In the genomic region with DNA sequence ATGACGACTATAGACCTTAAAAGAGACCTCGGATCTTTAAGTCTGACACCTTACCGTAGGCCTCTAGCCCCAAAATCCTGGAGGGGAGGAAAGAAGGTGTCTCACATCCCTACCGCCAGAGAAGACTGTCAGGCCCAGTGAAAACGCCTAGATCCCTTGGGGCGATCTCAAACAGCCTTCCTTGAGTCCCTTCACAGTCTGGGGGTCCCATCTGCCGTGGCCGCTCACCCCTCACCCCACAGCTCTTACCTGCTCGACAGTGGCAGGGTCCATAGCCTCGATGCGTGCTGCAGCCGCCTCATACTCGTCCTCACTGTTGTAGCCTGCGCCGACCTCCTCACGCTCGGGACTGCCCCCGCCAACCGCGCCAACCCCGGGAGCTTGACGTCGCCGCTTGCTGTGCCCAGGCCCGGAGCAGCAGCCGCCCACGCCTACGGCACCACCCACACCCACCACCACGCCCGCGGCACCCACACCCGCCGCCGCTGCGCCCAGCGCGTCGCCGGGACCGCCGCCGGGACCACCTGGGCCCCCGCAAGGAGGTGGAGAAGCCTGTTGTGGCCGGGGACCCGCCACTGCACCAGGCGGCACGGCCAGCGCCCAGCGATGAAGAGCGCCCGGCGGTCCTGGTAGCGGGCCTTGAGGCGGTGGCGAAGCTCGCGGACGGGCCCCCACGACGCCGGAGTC, we compare ENCODE assay signal across 1 cellular context.
A peak's percentile ranks its signal among the peaks of the same experiment; 100 is the strongest.
TF ChIP-seq lines count a peak whose summit lies in the region.

No MANE protein-coding gene starts in this region.

TF ChIP-seq in HEK293, 187 proteins besides CTCF, POLR2A, EP300 and RAD21 (continued from another document):
- TF ChIP-seq, protein P1, sequence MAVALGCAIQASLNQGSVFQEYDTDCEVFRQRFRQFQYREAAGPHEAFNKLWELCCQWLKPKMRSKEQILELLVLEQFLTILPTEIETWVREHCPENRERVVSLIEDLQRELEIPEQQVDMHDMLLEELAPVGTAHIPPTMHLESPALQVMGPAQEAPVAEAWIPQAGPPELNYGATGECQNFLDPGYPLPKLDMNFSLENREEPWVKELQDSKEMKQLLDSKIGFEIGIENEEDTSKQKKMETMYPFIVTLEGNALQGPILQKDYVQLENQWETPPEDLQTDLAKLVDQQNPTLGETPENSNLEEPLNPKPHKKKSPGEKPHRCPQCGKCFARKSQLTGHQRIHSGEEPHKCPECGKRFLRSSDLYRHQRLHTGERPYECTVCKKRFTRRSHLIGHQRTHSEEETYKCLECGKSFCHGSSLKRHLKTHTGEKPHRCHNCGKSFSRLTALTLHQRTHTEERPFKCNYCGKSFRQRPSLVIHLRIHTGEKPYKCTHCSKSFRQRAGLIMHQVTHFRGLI (tag by site-specific recombination; IDR thresholded peaks at IDR 0.05) = no peak
- TF ChIP-seq GLIS2 (tag by site-specific recombination; IDR thresholded peaks at IDR 0.05) = no peak
- no peak for TF ChIP-seq ZNF140 (tag by site-specific recombination; IDR thresholded peaks at IDR 0.05)
- TF ChIP-seq ZNF514 (tag by site-specific recombination; IDR thresholded peaks at IDR 0.05) = no peak
- TF ChIP-seq ZBTB17 (tag by site-specific recombination; IDR thresholded peaks at IDR 0.05) = no peak
- TF ChIP-seq KLF1 (tag by site-specific recombination; IDR thresholded peaks at IDR 0.05) = peak; percentile 65
- TF ChIP-seq ZBTB7A (tag by site-specific recombination; IDR thresholded peaks at IDR 0.05; ENCODE audit: low read depth) = no peak
- TF ChIP-seq ZNF248 (tag by site-specific recombination; IDR thresholded peaks at IDR 0.05) = no peak
- TF ChIP-seq ZNF530 (tag by site-specific recombination; IDR thresholded peaks at IDR 0.05; ENCODE audit: low read depth) = no peak
- no peak for TF ChIP-seq ZNF184 (tag by site-specific recombination; IDR thresholded peaks at IDR 0.05)
- TF ChIP-seq, protein P2, sequence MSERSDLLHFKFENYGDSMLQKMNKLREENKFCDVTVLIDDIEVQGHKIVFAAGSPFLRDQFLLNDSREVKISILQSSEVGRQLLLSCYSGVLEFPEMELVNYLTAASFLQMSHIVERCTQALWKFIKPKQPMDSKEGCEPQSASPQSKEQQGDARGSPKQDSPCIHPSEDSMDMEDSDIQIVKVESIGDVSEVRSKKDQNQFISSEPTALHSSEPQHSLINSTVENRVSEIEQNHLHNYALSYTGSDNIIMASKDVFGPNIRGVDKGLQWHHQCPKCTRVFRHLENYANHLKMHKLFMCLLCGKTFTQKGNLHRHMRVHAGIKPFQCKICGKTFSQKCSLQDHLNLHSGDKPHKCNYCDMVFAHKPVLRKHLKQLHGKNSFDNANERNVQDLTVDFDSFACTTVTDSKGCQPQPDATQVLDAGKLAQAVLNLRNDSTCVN (tag by site-specific recombination; optimal IDR thresholded peaks at IDR 0.05) = peak; percentile 55
